8 cellular contexts compared by ENCODE assay signal in genomic region chr9:16626577-16627130, GRCh38.
DNase-seq lines count a peak whose midpoint lies in the region; ATAC-seq lines count a peak whose summit lies in the region.

No MANE protein-coding gene starts in this region.

- no peak for DNase-seq in Right ventricle myocardium inferior (ENCODE audit: missing footprints)
- DNase-seq in cardiac septum (ENCODE audit: low spot score), result no peak
- DNase-seq in amniotic epithelial cell (ENCODE audit: low read depth), result peak; percentile 75
- peak; percentile 86 for DNase-seq in islet precursor cell
- DNase-seq in posterior cingulate gyrus, result no peak
- DNase-seq in activated T-cell treated with anti-CD3 and anti-CD28 coated beads, Interleukin-2, amount 50 U/mL, for 1 hour, result no peak

- ATAC-seq in Right ventricle myocardium inferior (peak; percentile 85), HG03045 (IDR thresholded peaks at IDR 0.05; ENCODE audit: unreplicated experiment) (no peak), HG02970 (IDR thresholded peaks at IDR 0.05; ENCODE audit: low FRiP score, unreplicated experiment) (no peak)

- intact Hi-C loops in Right ventricle myocardium inferior (cut with DNase I) (loop anchor here (10.0 kb wide), 1 partner anchor 432 kb away; no protein-coding TSS in a partner anchor), cardiac septum (cut with DNase I) (loop anchor here (5.0 kb wide), 1 partner anchor 81 kb away; no protein-coding TSS in a partner anchor), posterior cingulate gyrus (cut with DNase I) (loop anchor here (5.0 kb wide), 1 partner anchor 506 kb away; no protein-coding TSS in a partner anchor)

Comparison
In these comparisons a context has a peak if more than half of its experiments do, and no peak if none do; other contexts are left out.
1. DNase-seq: peak in amniotic epithelial cell (single experiment) and islet precursor cell (single experiment); none in Right ventricle myocardium inferior (single experiment), cardiac septum (single experiment), posterior cingulate gyrus (0 of 10) and activated T-cell treated with anti-CD3 and anti-CD28 coated beads, Interleukin-2, amount 50 U/mL, for 1 hour (single experiment).